ENCODE assay signal across 15 cellular contexts in genomic region chr14:80974338-80975078, GRCh38. TPM values are rescaled to one million over a fixed set of nuclear protein-coding genes. Genes with fewer than 3 reads are reported as not detected.
DNase-seq lines count a peak whose midpoint lies in the region; ATAC-seq and TF ChIP-seq lines count a peak whose summit lies in the region.
"Had no signal": no experiment of that assay in that cellular context is flagged by ENCODE, and none has a peak within 500 bp of the region (broad histone marks: within the 10 kb centered on the region; RNA-seq: fewer than 3 reads in every experiment).

No MANE protein-coding gene starts in this region.

- H4K20me1 ChIP-seq in IMR-90 (ENCODE audit: insufficient read depth, low read length): no peaks in the 10 kb centered on the region

- in situ Hi-C loops in IMR-90 (cut with MboI; ENCODE audit: low sequenced_read_pairs): no loop called here

- no peak for TF ChIP-seq RAD21 in IMR-90 (IDR thresholded peaks at IDR 0.05; ENCODE audit: low read length)

- no peak overlapping the region for H3K18ac ChIP-seq in IMR-90 (ENCODE audit: low read depth, low read length)

- no peak overlapping the region for H2AK5ac ChIP-seq in IMR-90 (ENCODE audit: low read depth, low read length)

- DNase-seq in AG04449 (ENCODE audit: low read depth, low spot score) (peak; percentile 46), IMR-90 (no peak), adipocyte (ENCODE audit: low read depth) (peak; percentile 65), left kidney (ENCODE audit: low read depth, low spot score) (peak; percentile 47), OCI-M1 (lab: John Stamatoyannopoulos, UW) (no peak), epidermal melanocyte (ENCODE audit: insufficient read length, low spot score) (no peak)
- DNase-seq: activated CD8-positive, alpha-beta memory T cell treated with anti-CD3 and anti-CD28 coated beads, Interleukin-2, amount 10 ng/mL, durations not matched to agents 7 days and 5 days; AML-193; effector CD8-positive, alpha-beta T cell; mesendoderm had no signal

- H3K9me3 ChIP-seq in IMR-90 (ENCODE audit: control insufficient read depth, insufficient read depth, low read length) (no peaks in the 10 kb centered on the region), adipocyte (ENCODE audit: control insufficient read depth, low read length) (no peaks in the 10 kb centered on the region)
- H3K9me3 ChIP-seq: prostate gland, thoracic aorta had no signal

- no peaks in the 10 kb centered on the region for H3K9me1 ChIP-seq in IMR-90 (ENCODE audit: insufficient read depth, low read length)

- H4K91ac ChIP-seq in IMR-90 (ENCODE audit: insufficient read depth, low read depth, low read length): no peak overlapping the region

- POLR2A ChIA-PET in AG04449 (lab: Yijun Ruan, JAX) (interaction anchor here (0.8 kb wide), 1 partner anchor 735 kb away, joined by 3 read pairs; no protein-coding TSS in a partner anchor), IMR-90 (lab: Charles Lee; ENCODE audit: unreplicated experiment) (no interaction called here)

- no peak overlapping the region for H2AK9ac ChIP-seq in IMR-90 (replicated peaks; ENCODE audit: low read depth, low read length, poor library complexity)

- no peak overlapping the region for H3K23ac ChIP-seq in IMR-90 (ENCODE audit: low read depth, low read length)

- H4K8ac ChIP-seq in IMR-90 (ENCODE audit: low read depth in 2 of 2, low read length in 2 of 2): no peak overlapping the region

- H3K4me3 ChIP-seq in AG04449 (ENCODE audit: low read depth, low read length) (no peak overlapping the region), IMR-90 (ENCODE audit: insufficient read depth, low read depth, low read length) (no peak overlapping the region), adipocyte (ENCODE audit: low read length) (peak overlapping the region; percentile 50)
- H3K4me3 ChIP-seq: prostate gland, thoracic aorta had no signal

- no CpG with 5 or more reads among the region's 2 CpGs for WGBS in IMR-90 (ENCODE audit: extremely low coverage in 2 of 2, insufficient read length in 1 of 2), 2 experiments

- dilution Hi-C loops in IMR-90 (cut with HindIII; ENCODE audit: low sequenced_read_pairs, unreplicated experiment): no loop called here

- H3K56ac ChIP-seq in IMR-90 (ENCODE audit: extremely low read depth, insufficient read depth, low read length): no peak overlapping the region

- H2BK20ac ChIP-seq in IMR-90 (ENCODE audit: low read depth, low read length): no peak overlapping the region

- no peak overlapping the region for H3K4ac ChIP-seq in IMR-90 (ENCODE audit: low read depth, low read length)

- H3K9ac ChIP-seq in IMR-90 (ENCODE audit: low read depth, low read length) (no peak overlapping the region), adipocyte (ENCODE audit: low read length) (peak overlapping the region; percentile 73)

- no peak overlapping the region for H3K27ac ChIP-seq in IMR-90 (ENCODE audit: insufficient read depth, low read length)
- H3K27ac ChIP-seq: prostate gland, thoracic aorta had no signal

- no peak overlapping the region for H4K5ac ChIP-seq in IMR-90 (ENCODE audit: low read depth, low read length)

- CTCF ChIA-PET in AG04449 (lab: Yijun Ruan, JAX): interaction anchor here (2.3 to 8.3 kb wide), 3 partner anchors 12 to 197 kb away, joined by 9 to 90 read pairs (median 41); partner anchors contain the start of gene TSHR
- CTCF ChIA-PET in IMR-90 (lab: Yijun Ruan, JAX): interaction anchor here (1.0 to 2.0 kb wide), 3 partner anchors 9 to 19 kb away, joined by 3 to 5 read pairs (median 4); partner anchors contain the start of gene TSHR

- H2AFZ ChIP-seq in IMR-90 (replicated peaks; ENCODE audit: low read length, poor library complexity): no peak overlapping the region

- peaks cover 2% of the 10 kb centered on the region; the same call in 1 of the 2 replicates for H3K4me1 ChIP-seq in IMR-90 (ENCODE audit: control insufficient read depth, insufficient read depth, low read length)
- peaks cover 44% of the 10 kb centered on the region for H3K4me1 ChIP-seq in adipocyte (ENCODE audit: control insufficient read depth, insufficient read depth, low read length)
- H3K4me1 ChIP-seq: prostate gland had no signal

- no peak for TF ChIP-seq CTCF in AG04449 (IDR thresholded peaks at IDR 0.05; ENCODE audit: insufficient read depth, low read length, missing control alignments)
- no peak for TF ChIP-seq CTCF in IMR-90 (conservative IDR thresholded peaks at IDR 0.05; ENCODE audit: low read depth, low read length)

- H3K36me3 ChIP-seq in IMR-90 (ENCODE audit: control insufficient read depth, insufficient read depth, low read length): no peaks in the 10 kb centered on the region
- H3K36me3 ChIP-seq in adipocyte (ENCODE audit: control insufficient read depth, insufficient read depth, low read length, severe bottlenecking): no peaks in the 10 kb centered on the region
- H3K36me3 ChIP-seq: prostate gland, thoracic aorta had no signal

- H2BK120ac ChIP-seq in IMR-90 (ENCODE audit: low read depth, low read length): no peak overlapping the region

- H2BK15ac ChIP-seq in IMR-90 (ENCODE audit: low read depth, low read length): no peak overlapping the region

- H3K79me1 ChIP-seq in IMR-90 (ENCODE audit: low read depth in 1 of 2, low read length in 2 of 2): no peaks in the 10 kb centered on the region

- H3K27me3 ChIP-seq in IMR-90 (ENCODE audit: control insufficient read depth, insufficient read depth, low read length) (peaks cover 17% of the 10 kb centered on the region), adipocyte (replicated peaks; ENCODE audit: control insufficient read depth, insufficient read depth, low read length) (peaks cover 45% of the 10 kb centered on the region)

- H2BK5ac ChIP-seq in IMR-90 (ENCODE audit: low read depth, low read length, poor library complexity, severe bottlenecking): no peak overlapping the region

- H3K4me2 ChIP-seq in IMR-90 (ENCODE audit: low read depth, low read length): no peak overlapping the region

- intact Hi-C loops in IMR-90 (cut with micrococcal nuclease): no loop called here

- ATAC-seq in IMR-90 (ENCODE audit: low read depth): no peak; the same call in 1 of the 2 replicates
- no peak for ATAC-seq in GM18909 (IDR thresholded peaks at IDR 0.05; ENCODE audit: poor library complexity, unreplicated experiment)
- ATAC-seq in HG03095 (IDR thresholded peaks at IDR 0.05; ENCODE audit: unreplicated experiment): no peak

- TF ChIP-seq POLR2A in IMR-90 (IDR thresholded peaks at IDR 0.05; ENCODE audit: low read depth, low read length): no peak

- no TSS peak for BruUV-seq in IMR-90 (replicated peaks; lab: Mats Ljungman, UMichigan)

- H3K14ac ChIP-seq in IMR-90 (replicated peaks; ENCODE audit: low read depth, low read length): no peak overlapping the region

TF ChIP-seq in IMR-90, 13 proteins besides CTCF, POLR2A, EP300 and RAD21:
- no peak for TF ChIP-seq CHD1 (IDR thresholded peaks at IDR 0.05; ENCODE audit: low read depth, low read length)
- peak; percentile 19; the same call in 1 of the 2 replicates for TF ChIP-seq MAFK (IDR thresholded peaks at IDR 0.05; ENCODE audit: low read depth, low read length)

RNA-seq across cellular contexts. Expression of gene TSHR, which starts 19.1 kb away (rescaled TPM):
- total RNA-seq in IMR-90 (2012; rRNA removed): not detected in 2 replicates
- polyA plus RNA-seq in IMR-90 (2012; rRNA removed): not detected in 2 replicates
- polyA plus RNA-seq in IMR-90 (2012; cell fraction: cytosol; rRNA removed): not detected in 2 replicates
- polyA plus RNA-seq in IMR-90 (2012; cell fraction: nucleus; rRNA removed; ENCODE audit: low replicate concordance): not detected in 2 replicates
- total RNA-seq: HT-29 had no signal

RNA-seq across cellular contexts. Expression of gene CEP128, which starts 33.0 kb away (rescaled TPM):
- total RNA-seq in IMR-90 (2012; rRNA removed): 5.7 and 7.8 TPM in 2 replicates
- polyA plus RNA-seq in IMR-90 (2012; rRNA removed): 1.3 and 1.9 TPM in 2 replicates
- 0.16 and 0.26 TPM in 2 replicates for polyA plus RNA-seq in IMR-90 (2012; cell fraction: cytosol; rRNA removed)
- 0.28 and 2.2 TPM in 2 replicates for polyA plus RNA-seq in IMR-90 (2012; cell fraction: nucleus; rRNA removed; ENCODE audit: low replicate concordance)

Comparison
In these comparisons a context has a peak if more than half of its experiments do, and no peak if none do; other contexts are left out.
1. DNase-seq: peak in AG04449 (single experiment), adipocyte (single experiment) and left kidney (single experiment); none in IMR-90 (single experiment), OCI-M1 (single experiment) and epidermal melanocyte (single experiment).